24 cellular contexts compared by ENCODE assay signal in genomic region chr20:60102665-60103210, GRCh38.
A peak's percentile ranks its signal among the peaks of the same experiment; 100 is the strongest.
DNase-seq lines count a peak whose midpoint lies in the region; FAIRE-seq and TF ChIP-seq lines count a peak whose summit lies in the region.
"Had no signal": no experiment of that assay in that cellular context is flagged by ENCODE, and none has a peak within 500 bp of the region (broad histone marks: within the 10 kb centered on the region; RNA-seq: fewer than 3 reads in every experiment).

No MANE protein-coding gene starts in this region.

- no peak overlapping the region for H4K91ac ChIP-seq in H1 (replicated peaks; ENCODE audit: insufficient read length, low read length)

- BruUV-seq in OCI-LY7 (replicated peaks; lab: Mats Ljungman, UMichigan) = no TSS peak

- TF ChIP-seq POLR2A in H1 (IDR thresholded peaks at IDR 0.05; ENCODE audit: control extremely low read depth in 1 of 2, low read depth in 2 of 2, low read length in 2 of 2) (no peak), GM12892 (IDR thresholded peaks at IDR 0.05; ENCODE audit: low read depth, low read length) (no peak)

- H4K20me1 ChIP-seq in BLaER1 treated with 17β-estradiol and CSF1 and Interleukin-3, amounts not matched to agents 10 nM and 100 nM = peaks cover 0 to 35% (median 0%) of the 10 kb centered on the region in 11 experiments; a peak in 6 of 22 replicates
- H4K20me1 ChIP-seq in H1 (replicated peaks in 1 of 2; ENCODE audit: control insufficient read depth in 1 of 2, insufficient read depth in 2 of 2, low read length in 2 of 2) (peaks cover 0 to 3% of the 10 kb centered on the region in 2 experiments), OCI-LY7 (ENCODE audit: insufficient read depth, low read length) (no peaks in the 10 kb centered on the region)

- 96% methylated on average over 4 of the region's 4 CpGs; no CpG with 5 or more reads in 1 of the 2 experiments for WGBS in H1 (ENCODE audit: extremely low coverage in 1 of 2, insufficient coverage in 1 of 2, insufficient read length in 1 of 2, insufficient replicate concordance in 2 of 2, low coverage in 1 of 2, low lambda C conversion rate in 2 of 2, missing lambda C conversion rate in 1 of 2), 2 experiments

- H3K14ac ChIP-seq in H1 (ENCODE audit: insufficient read length) = no peak overlapping the region

- intact Hi-C loops in OCI-LY7 (cut with micrococcal nuclease; ENCODE audit: unreplicated experiment) = no loop called here

- no peak for TF ChIP-seq CTCF in H1 (IDR thresholded peaks at IDR 0.05; ENCODE audit: control extremely low read depth in 1 of 3, insufficient read depth in 1 of 3, low read depth in 1 of 3, low read length in 3 of 3)
- no peak for TF ChIP-seq CTCF in OCI-LY7 (conservative IDR thresholded peaks at IDR 0.05; ENCODE audit: low read length)

- H3K4ac ChIP-seq in H1 (replicated peaks; ENCODE audit: insufficient read length, low read depth, low read length) = no peak overlapping the region

- H2BK15ac ChIP-seq in H1 (ENCODE audit: low read length) = no peak overlapping the region

- POLR2A ChIA-PET in H1 (lab: Charles Lee; ENCODE audit: partially characterized antibody) (no interaction called here), OCI-LY7 (lab: Charles Lee) (no interaction called here)

- no peak overlapping the region for H3K56ac ChIP-seq in H1 (replicated peaks; ENCODE audit: insufficient read length, low read depth, low read length)

- peaks cover 46 to 78% (median 67%) of the 10 kb centered on the region in 10 experiments for H3K4me1 ChIP-seq in BLaER1 treated with 17β-estradiol and CSF1 and Interleukin-3, amounts not matched to agents 10 nM and 100 nM
- H3K4me1 ChIP-seq in H1 (replicated peaks in 1 of 4; ENCODE audit: control insufficient read depth in 3 of 4, insufficient read depth in 4 of 4, low read length in 3 of 4) (peaks cover 0 to 10% (median 3%) of the 10 kb centered on the region in 4 experiments; a peak in 3 of 7 replicates), OCI-LY7 (ENCODE audit: insufficient read depth, low read length, poor library complexity, severe bottlenecking) (no peaks in the 10 kb centered on the region)
- H3K4me1 ChIP-seq: sigmoid colon, stomach had no signal

- H3K9me2 ChIP-seq in OCI-LY7 (ENCODE audit: insufficient read depth, low read length) = no peaks in the 10 kb centered on the region
- H3K9me2 ChIP-seq: SK-N-SH had no signal

- CTCF ChIA-PET in H1 (lab: Charles Lee; ENCODE audit: partially characterized antibody) = no interaction called here
- CTCF ChIA-PET in OCI-LY7 (lab: Charles Lee; ENCODE audit: unreplicated experiment) = no interaction called here

- H3K4me2 ChIP-seq in BLaER1 treated with 17β-estradiol and CSF1 and Interleukin-3, amounts not matched to agents 10 nM and 100 nM = peak overlapping the region in 8 of 11 experiments; percentile 67 to 88 (median 76); a peak in 15 of 22 replicates
- H3K4me2 ChIP-seq in H1 (ENCODE audit: insufficient read depth in 1 of 2, low read depth in 2 of 2, low read length in 2 of 2) = no peak overlapping the region
- no peak overlapping the region for H3K4me2 ChIP-seq in OCI-LY7 (ENCODE audit: low read length)
- H3K4me2 ChIP-seq: SK-N-SH had no signal

- H3K18ac ChIP-seq in H1 (ENCODE audit: extremely low read depth, low read length) = no peak overlapping the region

- peak overlapping the region in 2 of 10 experiments; percentile 8 to 35; a peak in 2 of 20 replicates for H3K4me3 ChIP-seq in BLaER1 treated with 17β-estradiol and CSF1 and Interleukin-3, amounts not matched to agents 10 nM and 100 nM
- H3K4me3 ChIP-seq in H1 (ENCODE audit: extremely low read depth in 1 of 4, insufficient read depth in 2 of 4, low read depth in 3 of 4, low read length in 4 of 4) (no peak overlapping the region), OCI-LY7 (ENCODE audit: low read depth, low read length, poor library complexity, severe bottlenecking) (no peak overlapping the region)
- H3K4me3 ChIP-seq: sigmoid colon, stomach, tibial nerve had no signal

- H3K9ac ChIP-seq in BLaER1 treated with 17β-estradiol and CSF1 and Interleukin-3, amounts not matched to agents 10 nM and 100 nM = peak overlapping the region in 4 of 11 experiments; percentile 43 to 74 (median 54); a peak in 8 of 22 replicates
- no peak overlapping the region for H3K9ac ChIP-seq in H1 (replicated peaks in 1 of 4; ENCODE audit: extremely low read depth in 1 of 4, low read depth in 3 of 4, low read length in 3 of 4)
- H3K9ac ChIP-seq: SK-N-SH had no signal

- H3K27me3 ChIP-seq in BLaER1 treated with 17β-estradiol and CSF1 and Interleukin-3, amounts not matched to agents 10 nM and 100 nM = no peaks in the 10 kb centered on the region
- H3K27me3 ChIP-seq in H1 (replicated peaks in 1 of 4; ENCODE audit: control insufficient read depth in 3 of 4, extremely low read depth in 1 of 4, insufficient read depth in 3 of 4, low read length in 3 of 4) = peaks cover 12 to 50% (median 36%) of the 10 kb centered on the region in 4 experiments
- H3K27me3 ChIP-seq: brain microvascular endothelial cell, tibial nerve had no signal

- no peaks in the 10 kb centered on the region for H3K23me2 ChIP-seq in H1 (ENCODE audit: low read depth, low read length)

- H3K79me2 ChIP-seq in H1 (ENCODE audit: control insufficient read depth in 1 of 2, insufficient read depth in 2 of 2, low read length in 2 of 2) = no peaks in the 10 kb centered on the region
- no peaks in the 10 kb centered on the region for H3K79me2 ChIP-seq in OCI-LY7 (ENCODE audit: insufficient read depth, low read depth, low read length)

- peak overlapping the region in 6 of 11 experiments; percentile 39 to 82 (median 68); a peak in 8 of 22 replicates for H3K27ac ChIP-seq in BLaER1 treated with 17β-estradiol and CSF1 and Interleukin-3, amounts not matched to agents 10 nM and 100 nM
- no peak overlapping the region for H3K27ac ChIP-seq in H1 (ENCODE audit: low read depth, low read length)
- H3K27ac ChIP-seq in OCI-LY7 (ENCODE audit: low read depth, low read length, poor library complexity, severe bottlenecking) = no peak overlapping the region
- H3K27ac ChIP-seq: brain microvascular endothelial cell, epithelial cell of prostate, sigmoid colon, stomach, tibial nerve had no signal

- H2BK5ac ChIP-seq in H1 (ENCODE audit: low read depth, low read length) = no peak overlapping the region

- H2AFZ ChIP-seq in H1 (ENCODE audit: low read length) (no peak overlapping the region), OCI-LY7 (ENCODE audit: low read length) (no peak overlapping the region)

- no peak overlapping the region for H4K8ac ChIP-seq in H1 (ENCODE audit: extremely low read depth, insufficient read depth, low read length)

- DNase-seq in EL (peak; percentile 10), NAMALWA (ENCODE audit: low spot score) (peak; percentile 20), H1 (ENCODE audit: low read depth in 1 of 2, low spot score in 2 of 2) (no peak), GM12892 (ENCODE audit: insufficient read length) (no peak), NCI-H2227 (lab: John Stamatoyannopoulos, UW; ENCODE audit: unreplicated experiment) (no peak), OCI-LY7 (ENCODE audit: low spot score) (no peak)
- DNase-seq: activated CD4-positive, alpha-beta T cell treated with anti-CD3 and anti-CD28 coated beads, Interleukin-2, amount 10 ng/mL, durations not matched to agents 7 days and 5 days; activated naive CD4-positive, alpha-beta T cell treated with anti-CD3 and anti-CD28 coated beads for 36 hours; AML-193; brain microvascular endothelial cell; DMS79 treated with DMSO at 0.1 percent for 48 hours; effector CD4-positive, alpha-beta T cell; glutamatergic neuron; kidney glomerular epithelial cell; NCI-H146; sigmoid colon; SK-N-SH; stimulated activated CD4-positive, alpha-beta T cell treated with anti-CD3 and anti-CD28 coated beads, Interleukin-15, amount 100 ng/mL, for 24 hours; stomach had no signal

- no peak for TF ChIP-seq EP300 in H1 (IDR thresholded peaks at IDR 0.05; ENCODE audit: borderline replicate concordance in 1 of 2, low read depth in 2 of 2, low read length in 2 of 2)

- H3K23ac ChIP-seq in H1 (ENCODE audit: insufficient read length) = no peak overlapping the region

- H3K36me3 ChIP-seq in BLaER1 treated with 17β-estradiol and CSF1 and Interleukin-3, amounts not matched to agents 10 nM and 100 nM = peaks cover 0 to 70% (median 21%) of the 10 kb centered on the region in 11 experiments; a peak in 13 of 22 replicates
- H3K36me3 ChIP-seq in H1 (ENCODE audit: control insufficient read depth in 2 of 4, insufficient read depth in 4 of 4, low read length in 3 of 4) = no peaks in the 10 kb centered on the region
- H3K36me3 ChIP-seq in OCI-LY7 (ENCODE audit: insufficient read depth, low read length) = no peaks in the 10 kb centered on the region
- H3K36me3 ChIP-seq: brain microvascular endothelial cell, sigmoid colon, stomach, tibial nerve had no signal

- no peak overlapping the region for H4K5ac ChIP-seq in H1 (ENCODE audit: insufficient read length, low read depth, low read length)

- FAIRE-seq in H1 (lab: Jason Lieb, UNC) (no peak), GM12892 (lab: Jason Lieb, UNC) (no peak)
- FAIRE-seq: GM19239, RCC 7860 had no signal

- H2BK20ac ChIP-seq in H1 (ENCODE audit: low read length) = no peak overlapping the region

- no peak for TF ChIP-seq RAD21 in H1 (IDR thresholded peaks at IDR 0.05 in 1 of 2, conservative IDR thresholded peaks at IDR 0.05 in 1 of 2; ENCODE audit: low read depth in 2 of 2, low read length in 2 of 2)

- H3K9me3 ChIP-seq in BLaER1 treated with 17β-estradiol and CSF1 and Interleukin-3, amounts not matched to agents 10 nM and 100 nM (replicated peaks in 1 of 11) = peaks cover 7 to 24% (median 13%) of the 10 kb centered on the region in 11 experiments; a peak in 21 of 22 replicates
- H3K9me3 ChIP-seq in H1 (ENCODE audit: insufficient read depth in 2 of 2, low read depth in 1 of 2, low read length in 1 of 2) (peaks cover 4 to 7% of the 10 kb centered on the region in 2 experiments; a peak in 1 of 4 replicates), OCI-LY7 (ENCODE audit: low read length) (no peaks in the 10 kb centered on the region)
- H3K9me3 ChIP-seq: sigmoid colon, SK-N-SH had no signal

- H2AK5ac ChIP-seq in H1 (ENCODE audit: low read depth, low read length) = 0 out of 2 replicates have a peak overlapping the region, but pooled peaks have one; percentile 39

- H3K79me1 ChIP-seq in H1 (ENCODE audit: low read depth, low read length) = no peaks in the 10 kb centered on the region

- no peak overlapping the region for H2BK120ac ChIP-seq in H1 (replicated peaks; ENCODE audit: low read depth, low read length)

- H2BK12ac ChIP-seq in H1 (ENCODE audit: low read depth, low read length) = no peak overlapping the region

TF ChIP-seq in H1, 55 proteins besides CTCF, POLR2A, EP300 and RAD21:
- TF ChIP-seq MAFK (IDR thresholded peaks at IDR 0.05; ENCODE audit: low read depth, low read length) = peak; percentile 80
- no peak for TF ChIP-seq NRF1 (IDR thresholded peaks at IDR 0.05; ENCODE audit: low read depth, low read length)
TF ChIP-seq in H1: peak in this region for 1.

Comparison
In these comparisons a context has a peak if more than half of its experiments do, and no peak if none do; other contexts are left out.
1. H3K27ac ChIP-seq: peak in BLaER1 treated with 17β-estradiol and CSF1 and Interleukin-3, amounts not matched to agents 10 nM and 100 nM (6 of 11); none in H1 (single experiment) and OCI-LY7 (single experiment).
2. H3K4me2 ChIP-seq: peak in BLaER1 treated with 17β-estradiol and CSF1 and Interleukin-3, amounts not matched to agents 10 nM and 100 nM (8 of 11); none in H1 (0 of 2) and OCI-LY7 (single experiment).
3. DNase-seq: peak in EL (single experiment) and NAMALWA (single experiment); none in H1 (0 of 2), GM12892 (single experiment), NCI-H2227 (single experiment) and OCI-LY7 (single experiment).